In the genomic region with DNA sequence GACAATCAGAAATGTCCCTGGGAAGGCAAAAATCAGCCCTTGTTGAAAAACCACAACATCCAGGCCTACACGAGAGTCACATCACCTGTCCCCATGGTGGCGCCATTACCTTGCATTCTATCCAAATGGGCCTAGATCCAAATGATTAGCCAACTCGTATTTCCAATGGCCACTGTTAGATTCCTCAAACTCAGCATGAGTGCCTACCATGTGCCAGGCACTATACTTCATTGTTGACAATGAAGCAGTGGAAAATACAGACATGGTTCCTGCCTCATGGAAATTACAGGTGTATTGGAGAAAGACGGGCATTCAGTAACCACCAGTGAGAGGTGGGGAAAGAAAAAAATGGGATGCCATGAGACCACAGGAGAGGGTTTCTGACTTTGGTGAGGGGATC, we compare ENCODE assay signal across 1 cellular context.
TF ChIP-seq lines count a peak whose summit lies in the region.

No MANE protein-coding gene starts in this region.

TF ChIP-seq in K562, 482 proteins besides CTCF, POLR2A, EP300 and RAD21 (continued from another document and continues in another):
- TF ChIP-seq, protein P1, sequence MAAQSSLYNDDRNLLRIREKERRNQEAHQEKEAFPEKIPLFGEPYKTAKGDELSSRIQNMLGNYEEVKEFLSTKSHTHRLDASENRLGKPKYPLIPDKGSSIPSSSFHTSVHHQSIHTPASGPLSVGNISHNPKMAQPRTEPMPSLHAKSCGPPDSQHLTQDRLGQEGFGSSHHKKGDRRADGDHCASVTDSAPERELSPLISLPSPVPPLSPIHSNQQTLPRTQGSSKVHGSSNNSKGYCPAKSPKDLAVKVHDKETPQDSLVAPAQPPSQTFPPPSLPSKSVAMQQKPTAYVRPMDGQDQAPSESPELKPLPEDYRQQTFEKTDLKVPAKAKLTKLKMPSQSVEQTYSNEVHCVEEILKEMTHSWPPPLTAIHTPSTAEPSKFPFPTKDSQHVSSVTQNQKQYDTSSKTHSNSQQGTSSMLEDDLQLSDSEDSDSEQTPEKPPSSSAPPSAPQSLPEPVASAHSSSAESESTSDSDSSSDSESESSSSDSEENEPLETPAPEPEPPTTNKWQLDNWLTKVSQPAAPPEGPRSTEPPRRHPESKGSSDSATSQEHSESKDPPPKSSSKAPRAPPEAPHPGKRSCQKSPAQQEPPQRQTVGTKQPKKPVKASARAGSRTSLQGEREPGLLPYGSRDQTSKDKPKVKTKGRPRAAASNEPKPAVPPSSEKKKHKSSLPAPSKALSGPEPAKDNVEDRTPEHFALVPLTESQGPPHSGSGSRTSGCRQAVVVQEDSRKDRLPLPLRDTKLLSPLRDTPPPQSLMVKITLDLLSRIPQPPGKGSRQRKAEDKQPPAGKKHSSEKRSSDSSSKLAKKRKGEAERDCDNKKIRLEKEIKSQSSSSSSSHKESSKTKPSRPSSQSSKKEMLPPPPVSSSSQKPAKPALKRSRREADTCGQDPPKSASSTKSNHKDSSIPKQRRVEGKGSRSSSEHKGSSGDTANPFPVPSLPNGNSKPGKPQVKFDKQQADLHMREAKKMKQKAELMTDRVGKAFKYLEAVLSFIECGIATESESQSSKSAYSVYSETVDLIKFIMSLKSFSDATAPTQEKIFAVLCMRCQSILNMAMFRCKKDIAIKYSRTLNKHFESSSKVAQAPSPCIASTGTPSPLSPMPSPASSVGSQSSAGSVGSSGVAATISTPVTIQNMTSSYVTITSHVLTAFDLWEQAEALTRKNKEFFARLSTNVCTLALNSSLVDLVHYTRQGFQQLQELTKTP (IDR thresholded peaks at IDR 0.05; ENCODE audit: low read depth in 1 of 2, partially characterized antibody in 2 of 2) = no peak
- TF ChIP-seq ZNF133 (CRISPR knock-in tag; IDR thresholded peaks at IDR 0.05) (no peak), TBP (optimal IDR thresholded peaks at IDR 0.05; ENCODE audit: low read depth, low read length) (peak; percentile 32), ZFPM2 (CRISPR knock-in tag; IDR thresholded peaks at IDR 0.05) (no peak), RBBP5 (IDR thresholded peaks at IDR 0.05; ENCODE audit: borderline replicate concordance, insufficient read depth, low read length, poor library complexity, severe bottlenecking) (no peak), HDGF (IDR thresholded peaks at IDR 0.05) (0 out of 2 replicates have a peak, but pooled peaks have one; percentile 43), ZNF174 (CRISPR knock-in tag; IDR thresholded peaks at IDR 0.05) (no peak), GATA2 (CRISPR knock-in tag; IDR thresholded peaks at IDR 0.05) (peak; percentile 99), ILF3 (IDR thresholded peaks at IDR 0.05; ENCODE audit: borderline replicate concordance) (no peak), NR2F6 (CRISPR knock-in tag; IDR thresholded peaks at IDR 0.05) (no peak), SMAD3 (CRISPR knock-in tag; conservative IDR thresholded peaks at IDR 0.05) (no peak), KLF6 (CRISPR knock-in tag; IDR thresholded peaks at IDR 0.05; ENCODE audit: borderline replicate concordance) (no peak), ZNF586 (CRISPR knock-in tag; conservative IDR thresholded peaks at IDR 0.05) (no peak), SRSF7 (optimal IDR thresholded peaks at IDR 0.05; ENCODE audit: low read depth, low read length) (no peak), ELF1 (tag; IDR thresholded peaks at IDR 0.05) (no peak), GABPA (tag; conservative IDR thresholded peaks at IDR 0.05; ENCODE audit: low read depth) (no peak), ELF4 (CRISPR knock-in tag; IDR thresholded peaks at IDR 0.05) (no peak), ATF1 (CRISPR knock-in tag; IDR thresholded peaks at IDR 0.05) (no peak), ATF1 (tag; IDR thresholded peaks at IDR 0.05) (0 out of 2 replicates have a peak, but pooled peaks have one; percentile 15), U2AF1 (optimal IDR thresholded peaks at IDR 0.05; ENCODE audit: low read depth, low read length) (no peak), PHF21A (IDR thresholded peaks at IDR 0.05; ENCODE audit: borderline replicate concordance, low read depth) (no peak), NBN (IDR thresholded peaks at IDR 0.05; ENCODE audit: low read depth) (no peak), ZKSCAN1 (IDR thresholded peaks at IDR 0.05; ENCODE audit: low read depth, low read length) (no peak), IRF2 (CRISPR knock-in tag; IDR thresholded peaks at IDR 0.05) (no peak), SMARCC2 (IDR thresholded peaks at IDR 0.05; ENCODE audit: low read depth) (no peak), ZNF143 (CRISPR knock-in tag; IDR thresholded peaks at IDR 0.05) (no peak), SPI1 (IDR thresholded peaks at IDR 0.05; ENCODE audit: borderline replicate concordance, low read depth, low read length) (no peak), RFX5 (IDR thresholded peaks at IDR 0.05; ENCODE audit: low read depth, low read length) (no peak), YBX1 (IDR thresholded peaks at IDR 0.05) (no peak)
- TF ChIP-seq, protein P2, sequence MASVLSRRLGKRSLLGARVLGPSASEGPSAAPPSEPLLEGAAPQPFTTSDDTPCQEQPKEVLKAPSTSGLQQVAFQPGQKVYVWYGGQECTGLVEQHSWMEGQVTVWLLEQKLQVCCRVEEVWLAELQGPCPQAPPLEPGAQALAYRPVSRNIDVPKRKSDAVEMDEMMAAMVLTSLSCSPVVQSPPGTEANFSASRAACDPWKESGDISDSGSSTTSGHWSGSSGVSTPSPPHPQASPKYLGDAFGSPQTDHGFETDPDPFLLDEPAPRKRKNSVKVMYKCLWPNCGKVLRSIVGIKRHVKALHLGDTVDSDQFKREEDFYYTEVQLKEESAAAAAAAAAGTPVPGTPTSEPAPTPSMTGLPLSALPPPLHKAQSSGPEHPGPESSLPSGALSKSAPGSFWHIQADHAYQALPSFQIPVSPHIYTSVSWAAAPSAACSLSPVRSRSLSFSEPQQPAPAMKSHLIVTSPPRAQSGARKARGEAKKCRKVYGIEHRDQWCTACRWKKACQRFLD (CRISPR knock-in tag; IDR thresholded peaks at IDR 0.05) = peak; percentile 62; the same call in 1 of the 2 replicates
- TF ChIP-seq, protein P3, sequence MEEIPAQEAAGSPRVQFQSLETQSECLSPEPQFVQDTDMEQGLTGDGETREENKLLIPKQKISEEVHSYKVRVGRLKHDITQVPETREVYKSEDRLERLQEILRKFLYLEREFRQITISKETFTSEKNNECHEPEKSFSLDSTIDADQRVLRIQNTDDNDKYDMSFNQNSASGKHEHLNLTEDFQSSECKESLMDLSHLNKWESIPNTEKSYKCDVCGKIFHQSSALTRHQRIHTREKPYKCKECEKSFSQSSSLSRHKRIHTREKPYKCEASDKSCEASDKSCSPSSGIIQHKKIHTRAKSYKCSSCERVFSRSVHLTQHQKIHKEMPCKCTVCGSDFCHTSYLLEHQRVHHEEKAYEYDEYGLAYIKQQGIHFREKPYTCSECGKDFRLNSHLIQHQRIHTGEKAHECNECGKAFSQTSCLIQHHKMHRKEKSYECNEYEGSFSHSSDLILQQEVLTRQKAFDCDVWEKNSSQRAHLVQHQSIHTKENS (CRISPR knock-in tag; IDR thresholded peaks at IDR 0.05) = no peak
- TF ChIP-seq, protein P4, sequence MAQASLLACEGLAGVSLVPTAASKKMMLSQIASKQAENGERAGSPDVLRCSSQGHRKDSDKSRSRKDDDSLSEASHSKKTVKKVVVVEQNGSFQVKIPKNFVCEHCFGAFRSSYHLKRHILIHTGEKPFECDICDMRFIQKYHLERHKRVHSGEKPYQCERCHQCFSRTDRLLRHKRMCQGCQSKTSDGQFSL (CRISPR knock-in tag; IDR thresholded peaks at IDR 0.05) = no peak
- TF ChIP-seq, protein P4 (tag; IDR thresholded peaks at IDR 0.05) = no peak
- TF ChIP-seq, protein P5, sequence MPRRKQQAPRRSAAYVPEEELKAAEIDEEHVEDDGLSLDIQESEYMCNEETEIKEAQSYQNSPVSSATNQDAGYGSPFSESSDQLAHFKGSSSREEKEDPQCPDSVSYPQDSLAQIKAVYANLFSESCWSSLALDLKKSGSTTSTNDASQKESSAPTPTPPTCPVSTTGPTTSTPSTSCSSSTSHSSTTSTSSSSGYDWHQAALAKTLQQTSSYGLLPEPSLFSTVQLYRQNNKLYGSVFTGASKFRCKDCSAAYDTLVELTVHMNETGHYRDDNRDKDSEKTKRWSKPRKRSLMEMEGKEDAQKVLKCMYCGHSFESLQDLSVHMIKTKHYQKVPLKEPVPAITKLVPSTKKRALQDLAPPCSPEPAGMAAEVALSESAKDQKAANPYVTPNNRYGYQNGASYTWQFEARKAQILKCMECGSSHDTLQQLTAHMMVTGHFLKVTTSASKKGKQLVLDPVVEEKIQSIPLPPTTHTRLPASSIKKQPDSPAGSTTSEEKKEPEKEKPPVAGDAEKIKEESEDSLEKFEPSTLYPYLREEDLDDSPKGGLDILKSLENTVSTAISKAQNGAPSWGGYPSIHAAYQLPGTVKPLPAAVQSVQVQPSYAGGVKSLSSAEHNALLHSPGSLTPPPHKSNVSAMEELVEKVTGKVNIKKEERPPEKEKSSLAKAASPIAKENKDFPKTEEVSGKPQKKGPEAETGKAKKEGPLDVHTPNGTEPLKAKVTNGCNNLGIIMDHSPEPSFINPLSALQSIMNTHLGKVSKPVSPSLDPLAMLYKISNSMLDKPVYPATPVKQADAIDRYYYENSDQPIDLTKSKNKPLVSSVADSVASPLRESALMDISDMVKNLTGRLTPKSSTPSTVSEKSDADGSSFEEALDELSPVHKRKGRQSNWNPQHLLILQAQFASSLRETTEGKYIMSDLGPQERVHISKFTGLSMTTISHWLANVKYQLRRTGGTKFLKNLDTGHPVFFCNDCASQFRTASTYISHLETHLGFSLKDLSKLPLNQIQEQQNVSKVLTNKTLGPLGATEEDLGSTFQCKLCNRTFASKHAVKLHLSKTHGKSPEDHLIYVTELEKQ (CRISPR knock-in tag; IDR thresholded peaks at IDR 0.05) = no peak
- TF ChIP-seq, protein P6, sequence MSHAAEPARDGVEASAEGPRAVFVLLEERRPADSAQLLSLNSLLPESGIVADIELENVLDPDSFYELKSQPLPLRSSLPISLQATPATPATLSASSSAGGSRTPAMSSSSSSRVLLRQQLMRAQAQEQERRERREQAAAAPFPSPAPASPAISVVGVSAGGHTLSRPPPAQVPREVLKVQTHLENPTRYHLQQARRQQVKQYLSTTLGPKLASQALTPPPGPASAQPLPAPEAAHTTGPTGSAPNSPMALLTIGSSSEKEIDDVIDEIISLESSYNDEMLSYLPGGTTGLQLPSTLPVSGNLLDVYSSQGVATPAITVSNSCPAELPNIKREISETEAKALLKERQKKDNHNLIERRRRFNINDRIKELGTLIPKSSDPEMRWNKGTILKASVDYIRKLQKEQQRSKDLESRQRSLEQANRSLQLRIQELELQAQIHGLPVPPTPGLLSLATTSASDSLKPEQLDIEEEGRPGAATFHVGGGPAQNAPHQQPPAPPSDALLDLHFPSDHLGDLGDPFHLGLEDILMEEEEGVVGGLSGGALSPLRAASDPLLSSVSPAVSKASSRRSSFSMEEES (CRISPR knock-in tag; IDR thresholded peaks at IDR 0.05) = no peak
- TF ChIP-seq, protein P7, sequence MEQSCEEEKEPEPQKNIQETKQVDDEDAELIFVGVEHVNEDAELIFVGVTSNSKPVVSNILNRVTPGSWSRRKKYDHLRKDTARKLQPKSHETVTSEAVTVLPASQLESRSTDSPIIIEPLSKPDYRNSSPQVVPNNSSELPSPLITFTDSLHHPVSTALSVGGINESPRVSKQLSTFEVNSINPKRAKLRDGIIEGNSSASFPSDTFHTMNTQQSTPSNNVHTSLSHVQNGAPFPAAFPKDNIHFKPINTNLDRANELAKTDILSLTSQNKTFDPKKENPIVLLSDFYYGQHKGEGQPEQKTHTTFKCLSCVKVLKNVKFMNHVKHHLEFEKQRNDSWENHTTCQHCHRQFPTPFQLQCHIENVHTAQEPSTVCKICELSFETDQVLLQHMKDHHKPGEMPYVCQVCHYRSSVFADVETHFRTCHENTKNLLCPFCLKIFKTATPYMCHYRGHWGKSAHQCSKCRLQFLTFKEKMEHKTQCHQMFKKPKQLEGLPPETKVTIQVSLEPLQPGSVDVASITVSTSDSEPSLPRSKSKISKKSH (CRISPR knock-in tag; IDR thresholded peaks at IDR 0.05) = no peak
- TF ChIP-seq, protein P8, sequence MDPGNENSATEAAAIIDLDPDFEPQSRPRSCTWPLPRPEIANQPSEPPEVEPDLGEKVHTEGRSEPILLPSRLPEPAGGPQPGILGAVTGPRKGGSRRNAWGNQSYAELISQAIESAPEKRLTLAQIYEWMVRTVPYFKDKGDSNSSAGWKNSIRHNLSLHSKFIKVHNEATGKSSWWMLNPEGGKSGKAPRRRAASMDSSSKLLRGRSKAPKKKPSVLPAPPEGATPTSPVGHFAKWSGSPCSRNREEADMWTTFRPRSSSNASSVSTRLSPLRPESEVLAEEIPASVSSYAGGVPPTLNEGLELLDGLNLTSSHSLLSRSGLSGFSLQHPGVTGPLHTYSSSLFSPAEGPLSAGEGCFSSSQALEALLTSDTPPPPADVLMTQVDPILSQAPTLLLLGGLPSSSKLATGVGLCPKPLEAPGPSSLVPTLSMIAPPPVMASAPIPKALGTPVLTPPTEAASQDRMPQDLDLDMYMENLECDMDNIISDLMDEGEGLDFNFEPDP (CRISPR knock-in tag; IDR thresholded peaks at IDR 0.05) = no peak
- TF ChIP-seq, protein P9, sequence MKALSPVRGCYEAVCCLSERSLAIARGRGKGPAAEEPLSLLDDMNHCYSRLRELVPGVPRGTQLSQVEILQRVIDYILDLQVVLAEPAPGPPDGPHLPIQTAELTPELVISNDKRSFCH (CRISPR knock-in tag; IDR thresholded peaks at IDR 0.05) = no peak
- TF ChIP-seq, protein P9 (tag; IDR thresholded peaks at IDR 0.05) = no peak
- TF ChIP-seq, protein P10, sequence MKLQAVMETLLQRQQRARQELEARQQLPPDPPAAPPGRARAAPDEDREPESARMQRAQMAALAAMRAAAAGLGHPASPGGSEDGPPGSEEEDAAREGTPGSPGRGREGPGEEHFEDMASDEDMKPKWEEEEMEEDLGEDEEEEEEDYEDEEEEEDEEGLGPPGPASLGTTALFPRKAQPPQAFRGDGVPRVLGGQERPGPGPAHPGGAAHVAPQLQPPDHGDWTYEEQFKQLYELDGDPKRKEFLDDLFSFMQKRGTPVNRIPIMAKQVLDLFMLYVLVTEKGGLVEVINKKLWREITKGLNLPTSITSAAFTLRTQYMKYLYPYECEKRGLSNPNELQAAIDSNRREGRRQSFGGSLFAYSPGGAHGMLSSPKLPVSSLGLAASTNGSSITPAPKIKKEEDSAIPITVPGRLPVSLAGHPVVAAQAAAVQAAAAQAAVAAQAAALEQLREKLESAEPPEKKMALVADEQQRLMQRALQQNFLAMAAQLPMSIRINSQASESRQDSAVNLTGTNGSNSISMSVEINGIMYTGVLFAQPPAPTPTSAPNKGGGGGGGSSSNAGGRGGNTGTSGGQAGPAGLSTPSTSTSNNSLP (IDR thresholded peaks at IDR 0.05; ENCODE audit: borderline replicate concordance, low read depth, low read length) = no peak
- TF ChIP-seq, protein P11, sequence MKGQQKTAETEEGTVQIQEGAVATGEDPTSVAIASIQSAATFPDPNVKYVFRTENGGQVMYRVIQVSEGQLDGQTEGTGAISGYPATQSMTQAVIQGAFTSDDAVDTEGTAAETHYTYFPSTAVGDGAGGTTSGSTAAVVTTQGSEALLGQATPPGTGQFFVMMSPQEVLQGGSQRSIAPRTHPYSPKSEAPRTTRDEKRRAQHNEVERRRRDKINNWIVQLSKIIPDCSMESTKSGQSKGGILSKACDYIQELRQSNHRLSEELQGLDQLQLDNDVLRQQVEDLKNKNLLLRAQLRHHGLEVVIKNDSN (CRISPR knock-in tag; IDR thresholded peaks at IDR 0.05) = no peak
